In the genomic region with DNA sequence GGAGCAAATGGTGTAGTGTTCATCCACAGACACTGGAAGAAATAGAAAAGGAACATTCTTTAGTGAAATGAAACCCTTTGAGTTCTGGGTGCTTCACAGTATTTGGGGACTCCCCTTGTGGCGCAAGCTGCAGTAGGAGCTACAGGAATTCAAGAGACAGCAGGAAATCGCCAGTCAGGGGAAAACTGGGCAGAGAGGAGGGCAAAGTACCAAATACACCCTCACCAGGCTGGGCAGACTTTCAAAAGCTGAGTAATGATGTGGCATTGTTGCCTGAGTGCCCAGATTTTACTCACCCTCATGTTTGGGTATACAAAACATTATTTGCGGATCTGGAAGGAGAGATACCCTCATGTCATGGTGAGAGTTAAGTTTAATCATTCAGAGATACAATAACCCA, we compare ENCODE assay signal across 11 cellular contexts.
DNase-seq lines count a peak whose midpoint lies in the region; ATAC-seq and TF ChIP-seq lines count a peak whose summit lies in the region.
"Had no signal": no experiment of that assay in that cellular context is flagged by ENCODE, and none has a peak within 500 bp of the region (broad histone marks: within the 10 kb centered on the region; RNA-seq: fewer than 3 reads in every experiment).

No MANE protein-coding gene starts in this region.

- peak overlapping the region; percentile 2 for H3K4me3 Mint-ChIP-seq in activated T-helper 1 cell treated with anti-CD3 and anti-CD28 coated beads, Interleukin-12 subunit alpha, Interleukin-12 subunit beta, Interleukin-2, Interleukin-4 antibody, amounts not matched to agents 30 ng/mL and 10 ng/mL and 1 ng/mL, durations not matched to agents 14 hours and 24 hours and 36 hours

- no peaks in the 10 kb centered on the region for H3K36me3 Mint-ChIP-seq in activated naive CD4-positive, alpha-beta T cell treated with anti-CD3 and anti-CD28 coated beads, Interleukin-2, amount 50 U/mL, for 72 hours
- no peaks in the 10 kb centered on the region for H3K36me3 Mint-ChIP-seq in activated T-helper 1 cell treated with anti-CD3 and anti-CD28 coated beads, Interleukin-12 subunit alpha, Interleukin-12 subunit beta, Interleukin-2, Interleukin-4 antibody, amounts not matched to agents 30 ng/mL and 10 ng/mL and 1 ng/mL, durations not matched to agents 14 hours and 24 hours and 36 hours (ENCODE audit: low read depth)

- H3K9me3 Mint-ChIP-seq in activated naive CD4-positive, alpha-beta T cell treated with anti-CD3 and anti-CD28 coated beads, Interleukin-2, amount 50 U/mL, for 72 hours: no peaks in the 10 kb centered on the region
- H3K9me3 Mint-ChIP-seq in activated T-helper 1 cell treated with anti-CD3 and anti-CD28 coated beads, Interleukin-12 subunit alpha, Interleukin-12 subunit beta, Interleukin-2, Interleukin-4 antibody, amounts not matched to agents 30 ng/mL and 10 ng/mL and 1 ng/mL, durations not matched to agents 14 hours and 24 hours and 36 hours: no peaks in the 10 kb centered on the region

- ATAC-seq in activated naive CD4-positive, alpha-beta T cell treated with anti-CD3 and anti-CD28 coated beads, Interleukin-2, amount 50 U/mL, for 72 hours: peak; percentile 65 to 72
- ATAC-seq in HG02763 (IDR thresholded peaks at IDR 0.05; ENCODE audit: unreplicated experiment) (no peak), GM18867 (IDR thresholded peaks at IDR 0.05; ENCODE audit: unreplicated experiment) (no peak)
- ATAC-seq: upper lobe of right lung had no signal

- no peak overlapping the region for H3K4me3 ChIP-seq in foreskin fibroblast (ENCODE audit: low read depth in 1 of 2, low read length in 2 of 2)
- H3K4me3 ChIP-seq: lower lobe of right lung, upper lobe of right lung had no signal

- no peak for TF ChIP-seq CTCF in foreskin fibroblast (IDR thresholded peaks at IDR 0.05; ENCODE audit: low read depth, low read length)

- DNase-seq in activated naive CD4-positive, alpha-beta T cell treated with anti-CD3 and anti-CD28 coated beads, Interleukin-2, amount 50 U/mL, for 72 hours (ENCODE audit: low spot score in 2 of 2): peak in 1 of 2 donors; percentile 11
- DNase-seq in activated naive CD4-positive, alpha-beta T cell (lab: John Stamatoyannopoulos, UW): no peak
- no peak for DNase-seq in activated T-helper 1 cell treated with anti-CD3 and anti-CD28 coated beads, Interleukin-12 subunit alpha, Interleukin-12 subunit beta, Interleukin-2, Interleukin-4 antibody, amounts not matched to agents 30 ng/mL and 10 ng/mL and 1 ng/mL, durations not matched to agents 14 hours and 24 hours and 36 hours (ENCODE audit: low spot score)
- peak; percentile 74 to 89 for DNase-seq in foreskin fibroblast
- DNase-seq in stromal cell of bone marrow (ENCODE audit: low read depth): peak; percentile 68
- no peak for DNase-seq in activated gamma-delta T cell treated with Interleukin-2 at 50 U/mL for 16 hours
- DNase-seq: activated CD4-positive, alpha-beta T cell treated with anti-CD3 and anti-CD28 coated beads, Interleukin-2, amount 50 U/mL, for 1 hour; lower lobe of right lung; upper lobe of right lung had no signal

- intact Hi-C loops in activated T-helper 1 cell treated with anti-CD3 and anti-CD28 coated beads, Interleukin-12 subunit alpha, Interleukin-12 subunit beta, Interleukin-2, Interleukin-4 antibody, amounts not matched to agents 30 ng/mL and 10 ng/mL and 1 ng/mL, durations not matched to agents 14 hours and 24 hours and 36 hours (cut with micrococcal nuclease): no loop called here

- H3K27ac Mint-ChIP-seq in activated naive CD4-positive, alpha-beta T cell treated with anti-CD3 and anti-CD28 coated beads, Interleukin-2, amount 50 U/mL, for 72 hours: peak overlapping the region; percentile 65 to 80
- no peak overlapping the region for H3K27ac Mint-ChIP-seq in activated T-helper 1 cell treated with anti-CD3 and anti-CD28 coated beads, Interleukin-12 subunit alpha, Interleukin-12 subunit beta, Interleukin-2, Interleukin-4 antibody, amounts not matched to agents 30 ng/mL and 10 ng/mL and 1 ng/mL, durations not matched to agents 14 hours and 24 hours and 36 hours

- H3K27me3 Mint-ChIP-seq in activated T-helper 1 cell treated with anti-CD3 and anti-CD28 coated beads, Interleukin-12 subunit alpha, Interleukin-12 subunit beta, Interleukin-2, Interleukin-4 antibody, amounts not matched to agents 30 ng/mL and 10 ng/mL and 1 ng/mL, durations not matched to agents 14 hours and 24 hours and 36 hours (ENCODE audit: insufficient read depth): no peaks in the 10 kb centered on the region

- H3K4me1 Mint-ChIP-seq in activated T-helper 1 cell treated with anti-CD3 and anti-CD28 coated beads, Interleukin-12 subunit alpha, Interleukin-12 subunit beta, Interleukin-2, Interleukin-4 antibody, amounts not matched to agents 30 ng/mL and 10 ng/mL and 1 ng/mL, durations not matched to agents 14 hours and 24 hours and 36 hours (ENCODE audit: low read depth): no peaks in the 10 kb centered on the region

Comparison
In these comparisons a context has a peak if more than half of its experiments do, and no peak if none do; other contexts are left out.
1. ATAC-seq: peak in activated naive CD4-positive, alpha-beta T cell treated with anti-CD3 and anti-CD28 coated beads, Interleukin-2, amount 50 U/mL, for 72 hours (2 of 2); none in HG02763 (single experiment) and GM18867 (single experiment).
2. DNase-seq: peak in foreskin fibroblast (2 of 2) and stromal cell of bone marrow (single experiment); none in activated naive CD4-positive, alpha-beta T cell (0 of 4), activated T-helper 1 cell treated with anti-CD3 and anti-CD28 coated beads, Interleukin-12 subunit alpha, Interleukin-12 subunit beta, Interleukin-2, Interleukin-4 antibody, amounts not matched to agents 30 ng/mL and 10 ng/mL and 1 ng/mL, durations not matched to agents 14 hours and 24 hours and 36 hours (single experiment) and activated gamma-delta T cell treated with Interleukin-2 at 50 U/mL for 16 hours (single experiment).